ENCODE assay signal across 8 cellular contexts in genomic region chr5:81787843-81788242, GRCh38. TPM values are rescaled to one million over a fixed set of nuclear protein-coding genes. Genes with fewer than 3 reads are reported as not detected.
DNase-seq lines count a peak whose midpoint lies in the region; ATAC-seq, FAIRE-seq and TF ChIP-seq lines count a peak whose summit lies in the region.

No MANE protein-coding gene starts in this region.

- H3K79me2 ChIP-seq in K562 (ENCODE audit: control insufficient read depth, insufficient read depth, low read length), result no peaks in the 10 kb centered on the region

- WGBS in K562 (ENCODE audit: insufficient coverage, low coverage, missing lambda C conversion rate), result 25% methylated on average over 3 of the region's 3 CpGs

- no peaks in the 10 kb centered on the region for H3K36me3 ChIP-seq in K562 (ENCODE audit: control insufficient read depth, insufficient read depth, low read length)
- H3K36me3 ChIP-seq in kidney (ENCODE audit: control insufficient read depth in 1 of 2, insufficient read depth in 2 of 2, low read length in 2 of 2), result no peaks in the 10 kb centered on the region
- no peaks in the 10 kb centered on the region for H3K36me3 ChIP-seq in tibial artery

- CTCF ChIA-PET in K562 (lab: Yijun Ruan, JAX; ENCODE audit: low intra/inter-chr PET ratio), result no interaction called here

- H3K27me3 ChIP-seq in K562 (ENCODE audit: control insufficient read depth in 2 of 2, insufficient read depth in 2 of 2, low read length in 2 of 2) (no peaks in the 10 kb centered on the region), tibial artery (no peaks in the 10 kb centered on the region)

- TF ChIP-seq EP300 in K562 (IDR thresholded peaks at IDR 0.05; ENCODE audit: low read length), result peak; percentile 18; the same call in 1 of the 2 replicates

- H3K9me3 ChIP-seq in K562 (replicated peaks; ENCODE audit: control insufficient read depth, insufficient read depth, low read depth, low read length) (no peaks in the 10 kb centered on the region), kidney (ENCODE audit: control insufficient read depth in 1 of 2, low read length in 2 of 2) (no peaks in the 10 kb centered on the region), tibial artery (no peaks in the 10 kb centered on the region)

- in situ Hi-C loops in K562 (cut with MboI), result no loop called here

- no peaks in the 10 kb centered on the region for H4K20me1 ChIP-seq in K562 (replicated peaks; ENCODE audit: control insufficient read depth, insufficient read depth, low read length)

- no peak overlapping the region for H3K27ac ChIP-seq in K562 (ENCODE audit: extremely low read depth, low read depth, low read length)
- no peak overlapping the region for H3K27ac ChIP-seq in kidney (ENCODE audit: low read depth in 2 of 2, low read length in 2 of 2)
- peak overlapping the region; percentile 41 to 53 for H3K27ac ChIP-seq in tibial artery

- H3K4me2 ChIP-seq in K562 (ENCODE audit: insufficient read depth, low read length), result no peak overlapping the region

- POLR2A ChIA-PET in K562 (lab: Yijun Ruan, JAX), result interaction anchor here (0.5 to 1.0 kb wide), 3 partner anchors 9 to 488 kb away, joined by 3 to 5 read pairs (median 4); no protein-coding TSS in a partner anchor

- H2AFZ ChIP-seq in K562 (ENCODE audit: low read depth, low read length), result peak overlapping the region; percentile 52

- H3K9ac ChIP-seq in K562 (ENCODE audit: insufficient read depth in 1 of 2, low read depth in 2 of 2, low read length in 2 of 2) (no peak overlapping the region), kidney (ENCODE audit: low read length in 2 of 2) (no peak overlapping the region)

- no peak for TF ChIP-seq POLR2A in K562 (conservative IDR thresholded peaks at IDR 0.05)

- H3K4me3 ChIP-seq in K562, result no peak overlapping the region
- H3K4me3 ChIP-seq in kidney (ENCODE audit: low read length in 2 of 2), result peak overlapping the region; percentile 26 to 28
- no peak overlapping the region for H3K4me3 ChIP-seq in tibial artery

- TF ChIP-seq CTCF in K562 (IDR thresholded peaks at IDR 0.05 in 2 of 3, conservative IDR thresholded peaks at IDR 0.05 in 1 of 3; ENCODE audit: insufficient read depth in 2 of 3, low read depth in 1 of 3, low read length in 3 of 3) (no peak), kidney (IDR thresholded peaks at IDR 0.05; ENCODE audit: borderline replicate concordance, extremely low read depth, insufficient read depth) (no peak), tibial artery (IDR thresholded peaks at IDR 0.05) (no peak)

- no TSS peak for BruUV-seq in K562 (replicated peaks; lab: Mats Ljungman, UMichigan)

- no peak for TF ChIP-seq RAD21 in K562 (CRISPR knock-in tag; conservative IDR thresholded peaks at IDR 0.05 in 1 of 2, IDR thresholded peaks at IDR 0.05 in 1 of 2)

- FAIRE-seq in K562 (lab: Jason Lieb, UNC), result peak; percentile 6
- peak; percentile 76 for FAIRE-seq in kidney (lab: Jason Lieb, UNC)

- H3K9me1 ChIP-seq in K562 (ENCODE audit: control insufficient read depth, insufficient read depth, low read length), result no peaks in the 10 kb centered on the region

- H3K4me1 ChIP-seq in K562 (replicated peaks in 1 of 2; ENCODE audit: control insufficient read depth in 2 of 2, insufficient read depth in 2 of 2, low read length in 2 of 2), result peaks cover 0 to 19% of the 10 kb centered on the region in 2 experiments; a peak in 4 of 5 replicates
- H3K4me1 ChIP-seq in kidney (ENCODE audit: control insufficient read depth in 1 of 2, insufficient read depth in 1 of 2, low read depth in 1 of 2, low read length in 2 of 2), result peaks cover 7 to 10% of the 10 kb centered on the region in 2 donors
- peaks cover 0 to 35% (median 24%) of the 10 kb centered on the region in 4 donors for H3K4me1 ChIP-seq in tibial artery

- ATAC-seq in K562 (peak; percentile 68), HG02759 (IDR thresholded peaks at IDR 0.05; ENCODE audit: unreplicated experiment) (no peak), GM21576 (IDR thresholded peaks at IDR 0.05; ENCODE audit: unreplicated experiment) (no peak)

- DNase-seq in NCI-H146 (lab: John Stamatoyannopoulos, UW) (peak; percentile 3), NCI-H146 treated with DMSO at 0.1 percent for 48 hours (lab: John Stamatoyannopoulos, UW; ENCODE audit: unreplicated experiment) (no peak), K562 (ENCODE audit: extremely low read depth in 1 of 4, low spot score in 3 of 4) (peak in 1 of 4 experiments; percentile 27), kidney (no peak), tibial artery (peak; percentile 78 to 88), NCI-H1048 (lab: John Stamatoyannopoulos, UW) (no peak)

- intact Hi-C loops in K562 (cut with micrococcal nuclease), result loop anchor here (1.0 to 5.0 kb wide), 3 partner anchors 37 to 63 kb away; partner anchors contain the start of gene SSBP2
- intact Hi-C loops in kidney (cut with DNase I), result no loop called here
- intact Hi-C loops in tibial artery (cut with DNase I; ENCODE audit: low total_unique reads), result loop anchor here (2.0 to 5.0 kb wide), 2 partner anchors 36 to 63 kb away; partner anchors contain the start of gene SSBP2

TF ChIP-seq in K562, 482 proteins besides CTCF, POLR2A, EP300 and RAD21:
- TF ChIP-seq CEBPG (CRISPR knock-in tag; IDR thresholded peaks at IDR 0.05) (peak; percentile 23; the same call in 1 of the 2 replicates), CEBPG (tag; conservative IDR thresholded peaks at IDR 0.05 in 1 of 2, IDR thresholded peaks at IDR 0.05 in 1 of 2) (peak; percentile 74 to 79; a peak in 3 of 4 replicates), C11orf30 (IDR thresholded peaks at IDR 0.05; ENCODE audit: low read depth) (peak; percentile 6; the same call in 1 of the 2 replicates), NR2C1 (IDR thresholded peaks at IDR 0.05) (no peak), NR2C1 (tag; IDR thresholded peaks at IDR 0.05) (0 out of 2 replicates have a peak, but pooled peaks have one; percentile 29), CEBPB (tag; IDR thresholded peaks at IDR 0.05) (peak; percentile 59), BMI1 (IDR thresholded peaks at IDR 0.05; ENCODE audit: low read length) (no peak)
- TF ChIP-seq, protein P1, sequence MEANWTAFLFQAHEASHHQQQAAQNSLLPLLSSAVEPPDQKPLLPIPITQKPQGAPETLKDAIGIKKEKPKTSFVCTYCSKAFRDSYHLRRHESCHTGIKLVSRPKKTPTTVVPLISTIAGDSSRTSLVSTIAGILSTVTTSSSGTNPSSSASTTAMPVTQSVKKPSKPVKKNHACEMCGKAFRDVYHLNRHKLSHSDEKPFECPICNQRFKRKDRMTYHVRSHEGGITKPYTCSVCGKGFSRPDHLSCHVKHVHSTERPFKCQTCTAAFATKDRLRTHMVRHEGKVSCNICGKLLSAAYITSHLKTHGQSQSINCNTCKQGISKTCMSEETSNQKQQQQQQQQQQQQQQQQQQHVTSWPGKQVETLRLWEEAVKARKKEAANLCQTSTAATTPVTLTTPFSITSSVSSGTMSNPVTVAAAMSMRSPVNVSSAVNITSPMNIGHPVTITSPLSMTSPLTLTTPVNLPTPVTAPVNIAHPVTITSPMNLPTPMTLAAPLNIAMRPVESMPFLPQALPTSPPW (CRISPR knock-in tag; IDR thresholded peaks at IDR 0.05), result peak; percentile 31
- TF ChIP-seq, protein P2, sequence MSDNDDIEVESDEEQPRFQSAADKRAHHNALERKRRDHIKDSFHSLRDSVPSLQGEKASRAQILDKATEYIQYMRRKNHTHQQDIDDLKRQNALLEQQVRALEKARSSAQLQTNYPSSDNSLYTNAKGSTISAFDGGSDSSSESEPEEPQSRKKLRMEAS (CRISPR knock-in tag; IDR thresholded peaks at IDR 0.05), result no peak
TF ChIP-seq in K562: peak in this region for 5.

RNA-seq across cellular contexts. Expression of gene SSBP2, which starts 36.9 kb away (rescaled TPM):
- 60.8 and 64.6 TPM in 2 replicates for total RNA-seq in K562 (2011; cell fraction: chromatin; rRNA removed; ENCODE audit: low replicate concordance)
- 20.4 and 22.5 TPM in 2 replicates for total RNA-seq in K562 (2011; cell fraction: nucleolus; rRNA removed)
- total RNA-seq in K562 (2011; cell fraction: nucleoplasm; rRNA removed), result 30.7 and 41.1 TPM in 2 replicates
- total RNA-seq in K562 (2014; rRNA removed), result 22.3 and 30.2 TPM in 2 replicates
- total RNA-seq in K562 (2014; rRNA removed; fragmentation: Illumina TruSeq; extraction: Trizol), result 42.1 and 47.2 TPM in 2 replicates
- total RNA-seq in K562 (2015; rRNA removed; fragmentation: Illumina TruSeq; extraction: Trizol), result 37.7 and 39.9 TPM in 2 replicates
- total RNA-seq in K562 (2021), result 36.4 and 41.1 TPM in 2 replicates
- polyA plus RNA-seq in K562 (2011; rRNA removed), result 47.6 and 88.4 TPM in 2 replicates
- polyA plus RNA-seq in K562 (2011; cell fraction: cytosol; rRNA removed), result 32.1 and 43.1 TPM in 2 replicates
- 34.8 and 49.1 TPM in 2 replicates for polyA plus RNA-seq in K562 (2011; cell fraction: nucleus; rRNA removed)
- polyA plus RNA-seq in K562 (2012), result 37.3 and 54.7 TPM in 2 replicates
- polyA plus RNA-seq in K562 (2014; fragmentation: Illumina TruSeq; extraction: Trizol), result 62.5 and 78.7 TPM in 2 replicates
- 100 to 1,000 TPM in 1 of 2 experiments, 10 to 100 TPM in 1; 81.8 to 133 TPM for polyA plus RNA-seq in K562 (2014; fragmentation: Nextera tagmentation; extraction: Ambion mirVana)
- 35.1 and 44.6 TPM in 2 replicates for polyA plus RNA-seq in K562 (2014; rRNA removed)
- 42.0 and 53.6 TPM in 2 replicates for polyA minus RNA-seq in K562 (2011; rRNA and poly(A)+ RNA removed)
- polyA minus RNA-seq in K562 (2011; cell fraction: cytosol; rRNA and poly(A)+ RNA removed), result 10.9 and 20.5 TPM in 2 replicates
- 24.2 and 28.5 TPM in 2 replicates for polyA minus RNA-seq in K562 (2011; cell fraction: nucleus; rRNA and poly(A)+ RNA removed)
- 57.1 TPM for total RNA-seq in kidney
- polyA plus RNA-seq in kidney (ENCODE audit: insufficient read depth, low read depth, low replicate concordance), result 17.0 TPM

Comparison
In these comparisons a context has a peak if more than half of its experiments do, and no peak if none do; other contexts are left out.
1. DNase-seq: peak in NCI-H146 (single experiment) and tibial artery (2 of 2); none in NCI-H146 treated with DMSO at 0.1 percent for 48 hours (single experiment), kidney (single experiment) and NCI-H1048 (single experiment).
2. H3K27ac ChIP-seq: peak in tibial artery (2 of 2); none in K562 (single experiment) and kidney (0 of 2).
3. H3K4me3 ChIP-seq: peak in kidney (2 of 2); none in K562 (single experiment) and tibial artery (0 of 2).